ENCODE assay signal across 12 cellular contexts in the genomic region with DNA sequence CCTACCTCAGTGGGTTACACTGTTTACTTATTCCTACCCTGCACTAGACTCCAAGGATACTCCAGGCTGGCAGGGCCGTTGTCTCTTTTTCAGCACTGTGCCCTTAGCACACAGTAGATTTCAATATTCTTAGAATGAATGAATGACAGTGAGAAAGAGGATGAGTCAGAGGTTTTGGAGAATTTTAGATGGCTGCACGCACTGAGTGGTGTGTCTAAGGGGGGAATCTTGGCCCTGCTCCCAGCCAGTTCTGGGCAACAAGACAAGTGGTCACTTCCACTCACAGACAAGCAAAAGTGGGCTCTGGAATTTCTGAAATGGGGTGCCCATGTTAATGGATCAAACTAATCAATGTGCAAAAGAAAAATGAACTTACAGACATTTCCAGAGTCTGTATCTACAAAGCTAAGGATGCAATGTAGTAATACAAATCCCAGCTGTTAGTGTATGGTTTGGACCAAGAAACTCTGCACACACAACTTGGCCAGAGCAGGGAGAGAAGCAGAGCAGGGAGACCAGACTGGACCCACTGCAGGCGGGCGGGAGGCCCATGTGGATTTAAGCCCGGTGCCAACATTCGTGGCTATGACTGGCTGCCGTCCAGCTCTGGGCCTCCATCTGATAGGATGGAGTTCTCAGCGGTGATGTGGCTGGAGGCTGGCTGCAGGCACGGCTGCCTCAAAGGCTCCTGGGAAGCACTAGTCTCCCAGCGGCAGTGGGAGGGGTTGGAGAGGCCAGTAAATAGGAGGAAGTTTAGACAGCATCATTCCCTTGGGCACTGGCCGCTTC.
DNase-seq lines count a peak whose midpoint lies in the region; ATAC-seq and TF ChIP-seq lines count a peak whose summit lies in the region.
"Had no signal": no experiment of that assay in that cellular context is flagged by ENCODE, and none has a peak within 500 bp of the region (broad histone marks: within the 10 kb centered on the region; RNA-seq: fewer than 3 reads in every experiment).

No MANE protein-coding gene starts in this region.

- H3K4me1 ChIP-seq in A673 (ENCODE audit: insufficient read depth, low read length, poor library complexity, severe bottlenecking), result no peaks in the 10 kb centered on the region
- no peaks in the 10 kb centered on the region for H3K4me1 ChIP-seq in CD8-positive, alpha-beta T cell (ENCODE audit: insufficient read depth, low read length)
- H3K4me1 ChIP-seq: parathyroid adenoma had no signal

- peaks cover 10% of the 10 kb centered on the region for H3K27me3 Mint-ChIP-seq in CD8-positive, alpha-beta T cell (ENCODE audit: low read depth)

- POLR2A ChIA-PET in A673 (lab: Charles Lee; ENCODE audit: low non-redundant PET), result no interaction called here
- POLR2A ChIA-PET in CD8-positive, alpha-beta T cell (lab: Charles Lee), result no interaction called here

- intact Hi-C loops in A673 (cut with micrococcal nuclease; ENCODE audit: unreplicated experiment) (no loop called here), dorsolateral prefrontal cortex (cut with DNase I) (no loop called here)
- intact Hi-C loops in CD8-positive, alpha-beta T cell (cut with DNase I, micrococcal nuclease), result no loop called here

- H3K4me3 Mint-ChIP-seq in CD8-positive, alpha-beta T cell, result no peak overlapping the region

- ATAC-seq in GM18517 (IDR thresholded peaks at IDR 0.05; ENCODE audit: unreplicated experiment), result no peak
- no peak for ATAC-seq in CD8-positive, alpha-beta T cell

- H3K27ac ChIP-seq in A673 (ENCODE audit: low read depth, low read length, poor library complexity, severe bottlenecking) (no peak overlapping the region), dorsolateral prefrontal cortex (peak overlapping the region in 6 of 59 donors; percentile 26 to 61 (median 46))
- H3K27ac ChIP-seq in CD8-positive, alpha-beta T cell (ENCODE audit: low read depth, low read length), result no peak overlapping the region

- TF ChIP-seq CTCF in A673 (conservative IDR thresholded peaks at IDR 0.05; ENCODE audit: low read depth, low read length) (no peak), dorsolateral prefrontal cortex (IDR thresholded peaks at IDR 0.05 in 54 of 56, conservative IDR thresholded peaks at IDR 0.05 in 2 of 56; ENCODE audit: low read depth in 1 of 56, partially characterized antibody in 56 of 56) (no peak)
- TF ChIP-seq CTCF in CD8-positive, alpha-beta T cell (IDR thresholded peaks at IDR 0.05), result no peak

- no TSS peak for BruUV-seq in A673 (replicated peaks; lab: Mats Ljungman, UMichigan)

- no peaks in the 10 kb centered on the region for H3K4me1 Mint-ChIP-seq in CD8-positive, alpha-beta T cell (ENCODE audit: low read depth)

- no peak overlapping the region for H3K4me3 ChIP-seq in A673 (ENCODE audit: low read depth, low read length, poor library complexity, severe bottlenecking)
- H3K4me3 ChIP-seq in dorsolateral prefrontal cortex, result peak overlapping the region in 4 of 59 donors; percentile 1 to 9 (median 6)
- H3K4me3 ChIP-seq in CD8-positive, alpha-beta T cell (ENCODE audit: low read depth, low read length), result no peak overlapping the region

- no peaks in the 10 kb centered on the region for H3K36me3 ChIP-seq in A673 (ENCODE audit: insufficient read depth, low read length, poor library complexity, severe bottlenecking)
- no peaks in the 10 kb centered on the region for H3K36me3 ChIP-seq in CD8-positive, alpha-beta T cell (ENCODE audit: insufficient read depth, low read length)

- no peaks in the 10 kb centered on the region for H3K9me3 Mint-ChIP-seq in CD8-positive, alpha-beta T cell

- CTCF ChIA-PET in A673 (lab: Charles Lee), result no interaction called here
- CTCF ChIA-PET in CD8-positive, alpha-beta T cell (lab: Charles Lee), result no interaction called here

- no peaks in the 10 kb centered on the region for H3K36me3 Mint-ChIP-seq in CD8-positive, alpha-beta T cell

- no peak overlapping the region for H3K27ac Mint-ChIP-seq in CD8-positive, alpha-beta T cell

- no peaks in the 10 kb centered on the region for H3K9me3 ChIP-seq in A673 (ENCODE audit: low read depth, low read length, poor library complexity, severe bottlenecking)
- H3K9me3 ChIP-seq in CD8-positive, alpha-beta T cell (ENCODE audit: low read length), result no peaks in the 10 kb centered on the region

- peak; percentile 24 for DNase-seq in A673 (ENCODE audit: low spot score)
- DNase-seq in NCI-H446 treated with DMSO at 0.1 percent for 48 hours (lab: John Stamatoyannopoulos, UW), result peak; percentile 81
- peak in 7 of 10 donors; percentile 19 to 80 (median 46) for DNase-seq in dorsolateral prefrontal cortex
- peak; percentile 51 for DNase-seq in midbrain (lab: John Stamatoyannopoulos, UW)
- no peak for DNase-seq in inferior parietal cortex (ENCODE audit: extremely low spot score)
- no peak for DNase-seq in CD8-positive, alpha-beta T cell
- DNase-seq in T-helper 9 cell, result no peak
- DNase-seq: activated gamma-delta T cell, AML-193, NCI-H524 had no signal

- H3K27me3 ChIP-seq in A673 (replicated peaks; ENCODE audit: insufficient read depth, low read depth, low read length, poor library complexity) (no peaks in the 10 kb centered on the region), dorsolateral prefrontal cortex (no peaks in the 10 kb centered on the region)
- H3K27me3 ChIP-seq in CD8-positive, alpha-beta T cell (ENCODE audit: insufficient read depth, low read length), result no peaks in the 10 kb centered on the region

Comparison
In these comparisons a context has a peak if more than half of its experiments do, and no peak if none do; other contexts are left out.
1. DNase-seq: peak in A673 (single experiment), NCI-H446 treated with DMSO at 0.1 percent for 48 hours (single experiment), dorsolateral prefrontal cortex (7 of 10) and midbrain (single experiment); none in inferior parietal cortex (single experiment), CD8-positive, alpha-beta T cell (0 of 7) and T-helper 9 cell (single experiment).